15 cellular contexts compared by ENCODE assay signal in genomic region chr2:63040586-63040985, GRCh38. TPM values are rescaled to one million over a fixed set of nuclear protein-coding genes. Genes with fewer than 3 reads are reported as not detected.
DNase-seq lines count a peak whose midpoint lies in the region; ATAC-seq, FAIRE-seq and TF ChIP-seq lines count a peak whose summit lies in the region.
"Had no signal": no experiment of that assay in that cellular context is flagged by ENCODE, and none has a peak within 500 bp of the region (broad histone marks: within the 10 kb centered on the region; RNA-seq: fewer than 3 reads in every experiment).

No MANE protein-coding gene starts in this region.

- no TSS peak for BruUV-seq in K562 (replicated peaks; lab: Mats Ljungman, UMichigan)

- H3K18ac ChIP-seq in mesendoderm (ENCODE audit: low read length), result no peak overlapping the region

- H4K20me1 ChIP-seq in GM23338 (replicated peaks; ENCODE audit: insufficient read depth) (no peaks in the 10 kb centered on the region), K562 (replicated peaks; ENCODE audit: control insufficient read depth, insufficient read depth, low read length) (no peaks in the 10 kb centered on the region)

- H3K4me3 Mint-ChIP-seq in GM23338, result no peak overlapping the region
- H3K4me3 Mint-ChIP-seq: CD14-positive monocyte had no signal

- no peak overlapping the region for H3K56ac ChIP-seq in mesendoderm (ENCODE audit: low read length)

- peaks cover 4% of the 10 kb centered on the region for H3F3A ChIP-seq in GM23338 (replicated peaks; ENCODE audit: low read depth)

- TF ChIP-seq CTCF in GM23338 (conservative IDR thresholded peaks at IDR 0.05; ENCODE audit: low read depth in 2 of 2), result no peak
- TF ChIP-seq CTCF in K562 (IDR thresholded peaks at IDR 0.05 in 2 of 3, conservative IDR thresholded peaks at IDR 0.05 in 1 of 3; ENCODE audit: insufficient read depth in 2 of 3, low read depth in 1 of 3, low read length in 3 of 3), result no peak
- no peak for TF ChIP-seq CTCF in thyroid gland (IDR thresholded peaks at IDR 0.05)

- H3K36me3 ChIP-seq in GM23338 (ENCODE audit: insufficient read depth) (no peaks in the 10 kb centered on the region), K562 (ENCODE audit: control insufficient read depth, insufficient read depth, low read length) (peaks cover 2% of the 10 kb centered on the region; the same call in 1 of the 3 replicates), mesendoderm (ENCODE audit: control insufficient read depth, insufficient read depth, low read length) (no peaks in the 10 kb centered on the region), thyroid gland (no peaks in the 10 kb centered on the region)

- H3K36me3 Mint-ChIP-seq in GM23338 (ENCODE audit: low read depth), result 0 out of 3 replicates have a peak, but pooled peaks cover under 1% of the 10 kb centered on the region

- POLR2A ChIA-PET in K562 (lab: Yijun Ruan, JAX), result interaction anchor here (1.1 to 1.4 kb wide), 2 partner anchors 9 to 10 kb away, joined by 3 to 5 read pairs; partner anchors contain the start of gene OTX1

- H2BK5ac ChIP-seq in mesendoderm (ENCODE audit: low read length), result no peak overlapping the region

- H3K27ac ChIP-seq in GM23338 (ENCODE audit: low read depth) (no peak overlapping the region), K562 (ENCODE audit: extremely low read depth, low read depth, low read length) (peak overlapping the region; percentile 39), mesendoderm (ENCODE audit: low read depth, low read length) (no peak overlapping the region), thyroid gland (no peak overlapping the region)

- no peak overlapping the region for H2BK120ac ChIP-seq in mesendoderm (ENCODE audit: low read depth, low read length)

- H3K27me3 ChIP-seq in GM23338 (ENCODE audit: insufficient read depth) (peaks cover 5% of the 10 kb centered on the region), K562 (ENCODE audit: control insufficient read depth in 2 of 2, insufficient read depth in 2 of 2, low read length in 2 of 2) (no peaks in the 10 kb centered on the region), mesendoderm (ENCODE audit: insufficient read depth, low read length, poor library complexity) (peaks cover 3% of the 10 kb centered on the region), thyroid gland (no peaks in the 10 kb centered on the region)

- in situ Hi-C loops in K562 (cut with MboI), result no loop called here

- no peak for TF ChIP-seq EP300 in K562 (IDR thresholded peaks at IDR 0.05; ENCODE audit: low read length)

- H3K9ac ChIP-seq in K562 (ENCODE audit: insufficient read depth in 1 of 2, low read depth in 2 of 2, low read length in 2 of 2) (no peak overlapping the region), mesendoderm (ENCODE audit: low read length) (no peak overlapping the region)

- H4K5ac ChIP-seq in mesendoderm (ENCODE audit: low read length), result no peak overlapping the region

- H3K9me3 ChIP-seq in K562 (replicated peaks; ENCODE audit: control insufficient read depth, insufficient read depth, low read depth, low read length), result no peaks in the 10 kb centered on the region; the same call in 1 of the 2 replicates
- H3K9me3 ChIP-seq in thyroid gland, result no peaks in the 10 kb centered on the region

- H3K79me2 ChIP-seq in GM23338 (replicated peaks; ENCODE audit: insufficient read depth) (no peaks in the 10 kb centered on the region), K562 (ENCODE audit: control insufficient read depth, insufficient read depth, low read length) (no peaks in the 10 kb centered on the region), mesendoderm (ENCODE audit: control insufficient read depth, insufficient read depth, low read length) (no peaks in the 10 kb centered on the region)

- H3K4me2 ChIP-seq in GM23338 (no peak overlapping the region), K562 (ENCODE audit: insufficient read depth, low read length) (no peak overlapping the region), mesendoderm (ENCODE audit: low read length) (no peak overlapping the region)

- intact Hi-C loops in K562 (cut with micrococcal nuclease), result no loop called here
- intact Hi-C loops in thyroid gland (cut with DNase I), result no loop called here

- H3K9me3 Mint-ChIP-seq in GM23338, result no peaks in the 10 kb centered on the region

- H3K9me2 ChIP-seq in GM23338 (ENCODE audit: insufficient read depth), result no peaks in the 10 kb centered on the region

- H3K4me1 ChIP-seq in GM23338 (ENCODE audit: insufficient read depth) (peaks cover 34% of the 10 kb centered on the region), K562 (replicated peaks in 1 of 2; ENCODE audit: control insufficient read depth in 2 of 2, insufficient read depth in 2 of 2, low read length in 2 of 2) (peaks cover 7 to 19% of the 10 kb centered on the region in 2 experiments), mesendoderm (ENCODE audit: control insufficient read depth, low read depth, low read length) (peaks cover 6% of the 10 kb centered on the region), thyroid gland (no peaks in the 10 kb centered on the region)

- H3K4ac ChIP-seq in mesendoderm (ENCODE audit: low read depth, low read length), result no peak overlapping the region

- peak; percentile 68 for FAIRE-seq in K562 (lab: Jason Lieb, UNC)
- FAIRE-seq: GM12878, GM18507, H1, HTR-8/SVneo had no signal

- no peak overlapping the region for H4K8ac ChIP-seq in mesendoderm (ENCODE audit: low read depth, low read length)

- no peak overlapping the region for H2BK15ac ChIP-seq in mesendoderm (replicated peaks; ENCODE audit: low read depth)

- CTCF ChIA-PET in K562 (lab: Yijun Ruan, JAX; ENCODE audit: low intra/inter-chr PET ratio), result no interaction called here

- H3K27me3 Mint-ChIP-seq in GM23338 (ENCODE audit: insufficient read depth, low read depth, poor library complexity), result peaks cover 22% of the 10 kb centered on the region

- H3K9me1 ChIP-seq in K562 (ENCODE audit: control insufficient read depth, insufficient read depth, low read length), result no peaks in the 10 kb centered on the region

- H3K4me1 Mint-ChIP-seq in GM23338, result peaks cover 41% of the 10 kb centered on the region
- H3K4me1 Mint-ChIP-seq: CD14-positive monocyte had no signal

- no peak for TF ChIP-seq POLR2A in K562 (conservative IDR thresholded peaks at IDR 0.05)
- no peak for TF ChIP-seq POLR2A in thyroid gland (IDR thresholded peaks at IDR 0.05)

- no peak overlapping the region for H3K23ac ChIP-seq in mesendoderm (ENCODE audit: low read length)

- peak overlapping the region; percentile 91 for H3K27ac Mint-ChIP-seq in GM23338
- H3K27ac Mint-ChIP-seq: CD14-positive monocyte had no signal

- WGBS in K562 (ENCODE audit: insufficient coverage, low coverage, missing lambda C conversion rate), result 21% methylated on average over 1 of the region's 1 CpG
- no CpG with 5 or more reads among the region's 1 CpG for WGBS in mesendoderm (ENCODE audit: extremely low coverage, insufficient coverage, low lambda C conversion rate)
- 95 to 97% methylated on average over 1 of the region's 1 CpG for WGBS in thyroid gland, 2 donors

- ATAC-seq in GM23338 (no peak), K562 (peak; percentile 98), GM21367 (IDR thresholded peaks at IDR 0.05; ENCODE audit: unreplicated experiment) (no peak)
- ATAC-seq: GM12878 had no signal

- H2AFZ ChIP-seq in GM23338 (no peak overlapping the region), K562 (ENCODE audit: low read depth, low read length) (peak overlapping the region; percentile 38; the same call in 1 of the 2 replicates)

- H2AK5ac ChIP-seq in mesendoderm (ENCODE audit: low read length), result no peak overlapping the region

- no peak for TF ChIP-seq RAD21 in K562 (CRISPR knock-in tag; conservative IDR thresholded peaks at IDR 0.05 in 1 of 2, IDR thresholded peaks at IDR 0.05 in 1 of 2)

- H3K4me3 ChIP-seq in GM23338 (no peak overlapping the region), K562 (no peak overlapping the region), mesendoderm (ENCODE audit: low read length) (no peak overlapping the region), thyroid gland (replicated peaks in 1 of 3) (no peak overlapping the region)
- H3K4me3 ChIP-seq: GM12878 had no signal

- DNase-seq in GM23338 (ENCODE audit: low spot score) (peak; percentile 25), OCI-M1 (lab: John Stamatoyannopoulos, UW) (peak; percentile 63), K562 (ENCODE audit: extremely low read depth in 1 of 4, low spot score in 3 of 4) (peak in 2 of 4 experiments; percentile 27 to 41), mesendoderm (peak; percentile 13), thyroid gland (no peak), mucosa of gallbladder (ENCODE audit: low spot score) (no peak)
- DNase-seq: DMS53, HCEC 1CT had no signal

- H3K79me1 ChIP-seq in mesendoderm (ENCODE audit: low read length), result no peaks in the 10 kb centered on the region

TF ChIP-seq in K562, 482 proteins besides CTCF, POLR2A, EP300 and RAD21 (continues in another document):
- no peak for TF ChIP-seq NFATC3 (IDR thresholded peaks at IDR 0.05)
- TF ChIP-seq KLF1 (tag; IDR thresholded peaks at IDR 0.05), result no peak
- 0 out of 4 replicates have a peak, but pooled peaks of 1 of the 2 experiments have one; percentile 13 for TF ChIP-seq RCOR1 (IDR thresholded peaks at IDR 0.05; ENCODE audit: borderline replicate concordance in 1 of 2, low read depth in 2 of 2, low read length in 2 of 2)
- no peak for TF ChIP-seq KLF13 (tag; IDR thresholded peaks at IDR 0.05; ENCODE audit: borderline replicate concordance, low read depth)
- 0 out of 2 replicates have a peak, but pooled peaks have one; percentile 13 for TF ChIP-seq L3MBTL2 (IDR thresholded peaks at IDR 0.05)

RNA-seq across cellular contexts. Expression of gene OTX1, which starts 10.0 kb away (rescaled TPM):
- total RNA-seq in GM23338 (2014; rRNA removed; shearing (Covaris generic)), result 0.74 and 1.3 TPM in 2 replicates
- 1.1 and 2.2 TPM in 2 replicates for polyA plus RNA-seq in GM23338 (2016; fragmentation: Nextera tagmentation; extraction: Ambion mirVana)
- total RNA-seq in K562 (2011; cell fraction: chromatin; rRNA removed; ENCODE audit: low replicate concordance), result 4.9 and 10.4 TPM in 2 replicates
- total RNA-seq in K562 (2011; cell fraction: nucleolus; rRNA removed), result 13.5 and 18.4 TPM in 2 replicates
- total RNA-seq in K562 (2011; cell fraction: nucleoplasm; rRNA removed), result 9.4 and 9.8 TPM in 2 replicates
- 1.4 and 1.8 TPM in 2 replicates for total RNA-seq in K562 (2014; rRNA removed)
- total RNA-seq in K562 (2014; rRNA removed; fragmentation: Illumina TruSeq; extraction: Trizol), result 0.40 and 0.48 TPM in 2 replicates
- total RNA-seq in K562 (2015; rRNA removed; fragmentation: Illumina TruSeq; extraction: Trizol), result 0.58 and 1.1 TPM in 2 replicates
- 6.4 and 7.1 TPM in 2 replicates for total RNA-seq in K562 (2021)
- 0.24 and 0.31 TPM in 2 replicates for polyA plus RNA-seq in K562 (2011; rRNA removed)
- polyA plus RNA-seq in K562 (2011; cell fraction: cytosol; rRNA removed), result 0.24 and 0.33 TPM in 2 replicates
- polyA plus RNA-seq in K562 (2011; cell fraction: nucleus; rRNA removed), result 4.0 and 5.2 TPM in 2 replicates
- 2.7 and 5.2 TPM in 2 replicates for polyA plus RNA-seq in K562 (2012)
- 2.6 and 3.7 TPM in 2 replicates for polyA plus RNA-seq in K562 (2014; fragmentation: Illumina TruSeq; extraction: Trizol)
- under 1 TPM; 0.18 to 0.31 TPM for polyA plus RNA-seq in K562 (2014; fragmentation: Nextera tagmentation; extraction: Ambion mirVana)
- polyA plus RNA-seq in K562 (2014; rRNA removed), result 2.3 and 2.6 TPM in 2 replicates
- polyA minus RNA-seq in K562 (2011; rRNA and poly(A)+ RNA removed), result 0.33 and 0.77 TPM in 2 replicates
- 1.5 and 2.0 TPM in 2 replicates for polyA minus RNA-seq in K562 (2011; cell fraction: cytosol; rRNA and poly(A)+ RNA removed)
- 9.6 and 13.6 TPM in 2 replicates for polyA minus RNA-seq in K562 (2011; cell fraction: nucleus; rRNA and poly(A)+ RNA removed)
- 0.49 TPM for polyA plus RNA-seq in mesendoderm (2013, experiment 1 of 2)
- 0.39 TPM for polyA plus RNA-seq in mesendoderm (2013, experiment 2 of 2)
- not detected for total RNA-seq in thyroid gland
- total RNA-seq in mucosa of gallbladder, result not detected
- polyA plus RNA-seq: BJ, CD14-positive monocyte had no signal

Comparison
In these comparisons a context has a peak if more than half of its experiments do, and no peak if none do; other contexts are left out.
1. DNase-seq: peak in GM23338 (single experiment), OCI-M1 (single experiment) and mesendoderm (single experiment); none in thyroid gland (0 of 2) and mucosa of gallbladder (single experiment).